21 cellular contexts compared by ENCODE assay signal in the genomic region with DNA sequence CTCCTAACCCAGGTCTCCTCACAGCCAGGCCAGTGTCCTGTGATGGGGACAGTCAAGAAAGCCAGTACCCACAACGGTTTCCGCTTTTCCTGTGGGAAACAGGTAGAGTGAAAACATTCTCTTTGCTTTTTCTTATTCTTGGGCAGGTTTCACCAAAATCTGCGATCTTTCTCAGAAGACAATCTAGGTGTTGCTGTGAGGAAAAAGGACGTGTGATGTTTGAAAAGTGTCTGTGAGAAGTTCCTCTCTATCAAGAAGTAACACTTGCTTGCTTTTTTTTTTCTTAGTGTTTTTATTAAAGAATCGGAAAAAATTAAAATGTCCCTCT. TPM values are rescaled to one million over a fixed set of nuclear protein-coding genes. Genes with fewer than 3 reads are reported as not detected.
DNase-seq lines count a peak whose midpoint lies in the region; ATAC-seq and TF ChIP-seq lines count a peak whose summit lies in the region.
"Had no signal": no experiment of that assay in that cellular context is flagged by ENCODE, and none has a peak within 500 bp of the region (broad histone marks: within the 10 kb centered on the region; RNA-seq: fewer than 3 reads in every experiment).

No MANE protein-coding gene starts in this region.

- POLR2A ChIA-PET in HCT116 (lab: Charles Lee), result no interaction called here

- no peak overlapping the region for H3K4me3 ChIP-seq in CD4-positive, CD25-positive, alpha-beta regulatory T cell (ENCODE audit: low read depth, low read length)
- H3K4me3 ChIP-seq in HCT116 (replicated peaks in 1 of 2; ENCODE audit: low read depth in 1 of 2, low read length in 2 of 2) (no peak overlapping the region), breast epithelium (no peak overlapping the region)
- H3K4me3 ChIP-seq: BLaER1 treated with 17β-estradiol and CSF1 and Interleukin-3, amounts not matched to agents 10 nM and 100 nM; SJSA1 had no signal

- H3K27me3 ChIP-seq in CD4-positive, CD25-positive, alpha-beta regulatory T cell (ENCODE audit: control insufficient read depth, insufficient read depth, low read length), result no peaks in the 10 kb centered on the region
- no peaks in the 10 kb centered on the region for H3K27me3 ChIP-seq in HCT116 (ENCODE audit: insufficient read depth, low read length)
- no peaks in the 10 kb centered on the region for H3K27me3 ChIP-seq in breast epithelium
- H3K27me3 ChIP-seq: BLaER1 treated with 17β-estradiol and CSF1 and Interleukin-3, amounts not matched to agents 10 nM and 100 nM had no signal

- no peak overlapping the region for H3K9ac ChIP-seq in HCT116 (ENCODE audit: low read length)
- H3K9ac ChIP-seq: BLaER1 treated with 17β-estradiol and CSF1 and Interleukin-3, amounts not matched to agents 10 nM and 100 nM had no signal

- CTCF ChIA-PET in HCT116 (lab: Charles Lee), result no interaction called here

- RAD21 ChIA-PET in HCT116 (lab: Charles Lee; ENCODE audit: low non-redundant PET in 1 of 2, low total read pairs in 2 of 2, uncharacterized antibody in 2 of 2, unreplicated experiment in 2 of 2), result no interaction called here

- H3K9me3 ChIP-seq in CD4-positive, CD25-positive, alpha-beta regulatory T cell (ENCODE audit: control insufficient read depth in 2 of 2, low read length in 2 of 2), result no peaks in the 10 kb centered on the region
- peaks cover 0 to 4% of the 10 kb centered on the region in 2 experiments; a peak in 1 of 4 replicates for H3K9me3 ChIP-seq in HCT116 (ENCODE audit: control insufficient read depth in 1 of 2, insufficient read depth in 1 of 2, low read depth in 1 of 2, low read length in 2 of 2)
- H3K9me3 ChIP-seq in breast epithelium, result no peaks in the 10 kb centered on the region

- no peaks in the 10 kb centered on the region for H3K79me2 ChIP-seq in HCT116 (ENCODE audit: insufficient read depth, low read length)

- H3K27ac Mint-ChIP-seq in T-helper 2 cell treated with Interferon-gamma antibody and Interleukin-4, amounts not matched to agents 5 μg/mL and 100 μg/mL, for 36 hours, result peak overlapping the region; percentile 31
- peak overlapping the region; percentile 82 to 92 (median 88) for H3K27ac Mint-ChIP-seq in CD4-positive, CD25-positive, alpha-beta regulatory T cell
- peak overlapping the region; percentile 93 to 99 (median 96) for H3K27ac Mint-ChIP-seq in immature natural killer cell
- H3K27ac Mint-ChIP-seq: HFFc6, IgD-negative memory B cell had no signal

- H3K4me3 Mint-ChIP-seq in T-helper 2 cell treated with Interferon-gamma antibody and Interleukin-4, amounts not matched to agents 5 μg/mL and 100 μg/mL, for 36 hours, result no peak overlapping the region
- peak overlapping the region in 3 of 4 donors; percentile 46 to 61 (median 60) for H3K4me3 Mint-ChIP-seq in CD4-positive, CD25-positive, alpha-beta regulatory T cell
- H3K4me3 Mint-ChIP-seq in immature natural killer cell, result peak overlapping the region; percentile 46 to 84 (median 64)
- H3K4me3 Mint-ChIP-seq: HFFc6, IgD-negative memory B cell had no signal

- no peaks in the 10 kb centered on the region for H4K20me1 ChIP-seq in HCT116 (ENCODE audit: insufficient read depth)
- H4K20me1 ChIP-seq: BLaER1 treated with 17β-estradiol and CSF1 and Interleukin-3, amounts not matched to agents 10 nM and 100 nM had no signal

- TF ChIP-seq CTCF in HCT116 (IDR thresholded peaks at IDR 0.05 in 2 of 3, conservative IDR thresholded peaks at IDR 0.05 in 1 of 3; ENCODE audit: borderline replicate concordance in 1 of 3, insufficient read depth in 1 of 3, low read depth in 2 of 3, low read length in 2 of 3) (no peak), breast epithelium (IDR thresholded peaks at IDR 0.05) (no peak)

- H3K9me2 ChIP-seq in HCT116 (ENCODE audit: insufficient read depth), result no peaks in the 10 kb centered on the region

- peaks cover 66% of the 10 kb centered on the region for H3K4me1 Mint-ChIP-seq in T-helper 2 cell treated with Interferon-gamma antibody and Interleukin-4, amounts not matched to agents 5 μg/mL and 100 μg/mL, for 36 hours (ENCODE audit: low read depth)
- peaks cover 5 to 67% (median 32%) of the 10 kb centered on the region in 4 donors for H3K4me1 Mint-ChIP-seq in CD4-positive, CD25-positive, alpha-beta regulatory T cell
- peaks cover 96 to 97% of the 10 kb centered on the region in 2 donors for H3K4me1 Mint-ChIP-seq in immature natural killer cell

- H3K4me1 ChIP-seq in CD4-positive, CD25-positive, alpha-beta regulatory T cell (ENCODE audit: control insufficient read depth, insufficient read depth, low read length, poor library complexity, severe bottlenecking), result peaks cover 28% of the 10 kb centered on the region
- peaks cover 23 to 45% of the 10 kb centered on the region in 2 experiments for H3K4me1 ChIP-seq in HCT116 (ENCODE audit: control insufficient read depth in 1 of 2, insufficient read depth in 2 of 2, low read length in 2 of 2)
- H3K4me1 ChIP-seq in breast epithelium, result no peaks in the 10 kb centered on the region
- H3K4me1 ChIP-seq: SJSA1 had no signal

- no peak for ATAC-seq in CD4-positive, CD25-positive, alpha-beta regulatory T cell (ENCODE audit: low read depth in 2 of 2)
- ATAC-seq in HCT116 (no peak), GM19397 (IDR thresholded peaks at IDR 0.05; ENCODE audit: unreplicated experiment) (no peak)
- ATAC-seq: Right ventricle myocardium inferior had no signal

- H3K27ac ChIP-seq in CD4-positive, CD25-positive, alpha-beta regulatory T cell (ENCODE audit: insufficient read depth, low read length, poor library complexity, severe bottlenecking), result no peak overlapping the region
- H3K27ac ChIP-seq in HCT116 (ENCODE audit: low read depth, low read length) (no peak overlapping the region), breast epithelium (no peak overlapping the region)
- H3K27ac ChIP-seq: BLaER1 treated with 17β-estradiol and CSF1 and Interleukin-3, amounts not matched to agents 10 nM and 100 nM; SJSA1 had no signal

- H2AFZ ChIP-seq in HCT116 (ENCODE audit: low read depth, low read length, poor library complexity, severe bottlenecking), result no peak overlapping the region

- H3K9me3 Mint-ChIP-seq in T-helper 2 cell treated with Interferon-gamma antibody and Interleukin-4, amounts not matched to agents 5 μg/mL and 100 μg/mL, for 36 hours, result no peaks in the 10 kb centered on the region
- no peaks in the 10 kb centered on the region for H3K9me3 Mint-ChIP-seq in CD4-positive, CD25-positive, alpha-beta regulatory T cell
- H3K9me3 Mint-ChIP-seq in immature natural killer cell, result no peaks in the 10 kb centered on the region
- H3K9me3 Mint-ChIP-seq: IgD-negative memory B cell had no signal

- H3K4me2 ChIP-seq in HCT116 (ENCODE audit: low read length), result peak overlapping the region; percentile 41

- no peaks in the 10 kb centered on the region for H3K36me3 Mint-ChIP-seq in T-helper 2 cell treated with Interferon-gamma antibody and Interleukin-4, amounts not matched to agents 5 μg/mL and 100 μg/mL, for 36 hours (ENCODE audit: low read depth)
- H3K36me3 Mint-ChIP-seq in CD4-positive, CD25-positive, alpha-beta regulatory T cell, result no peaks in the 10 kb centered on the region
- H3K36me3 Mint-ChIP-seq in immature natural killer cell, result peaks cover 0 to 7% (median 4%) of the 10 kb centered on the region in 3 donors
- H3K36me3 Mint-ChIP-seq: IgD-negative memory B cell had no signal

- H3K27me3 Mint-ChIP-seq in T-helper 2 cell treated with Interferon-gamma antibody and Interleukin-4, amounts not matched to agents 5 μg/mL and 100 μg/mL, for 36 hours (ENCODE audit: low read depth), result no peaks in the 10 kb centered on the region
- no peaks in the 10 kb centered on the region for H3K27me3 Mint-ChIP-seq in CD4-positive, CD25-positive, alpha-beta regulatory T cell
- H3K27me3 Mint-ChIP-seq in immature natural killer cell (ENCODE audit: low read depth in 3 of 3), result peaks cover 17 to 40% (median 25%) of the 10 kb centered on the region in 3 donors

- TF ChIP-seq RAD21 in HCT116 (IDR thresholded peaks at IDR 0.05; ENCODE audit: low read depth), result no peak

- H3K36me3 ChIP-seq in CD4-positive, CD25-positive, alpha-beta regulatory T cell (ENCODE audit: control insufficient read depth, insufficient read depth, low read length), result no peaks in the 10 kb centered on the region
- H3K36me3 ChIP-seq in HCT116 (ENCODE audit: control insufficient read depth in 1 of 2, insufficient read depth in 2 of 2, low read length in 2 of 2), result no peaks in the 10 kb centered on the region
- no peaks in the 10 kb centered on the region for H3K36me3 ChIP-seq in breast epithelium
- H3K36me3 ChIP-seq: BLaER1 treated with 17β-estradiol and CSF1 and Interleukin-3, amounts not matched to agents 10 nM and 100 nM; SJSA1 had no signal

- BruUV-seq in HCT116 (replicated peaks; lab: Mats Ljungman, UMichigan), result no TSS peak

- intact Hi-C loops in HCT116 (cut with micrococcal nuclease) (no loop called here), breast epithelium (cut with DNase I; ENCODE audit: low total_unique reads) (no loop called here)

- no peak for DNase-seq in T-helper 2 cell treated with Interferon-gamma antibody and Interleukin-4, amounts not matched to agents 5 μg/mL and 100 μg/mL, for 36 hours (ENCODE audit: low spot score)
- DNase-seq in T-helper 2 cell (no peak), HCT116 (ENCODE audit: low read depth, low spot score) (no peak), immature natural killer cell (peak; percentile 62 to 65 (median 64)), breast epithelium (ENCODE audit: low spot score in 2 of 2) (no peak)
- DNase-seq in CD4-positive, CD25-positive, alpha-beta regulatory T cell, result peak in 1 of 3 donors; percentile 34
- no peak for DNase-seq in activated CD4-positive, CD25-positive, alpha-beta regulatory T cell (lab: John Stamatoyannopoulos, UW)
- DNase-seq: 8988T, DMS79, H7, HFFc6, NCI-H1694, NCI-H2081, NCI-H2171, NCI-H524 treated with DMSO at 0.1 percent for 48 hours, NCI-H82 had no signal

- TF ChIP-seq POLR2A in HCT116 (IDR thresholded peaks at IDR 0.05; ENCODE audit: borderline replicate concordance, extremely low read depth, insufficient read depth, insufficient read length), result no peak
- TF ChIP-seq POLR2A in breast epithelium (IDR thresholded peaks at IDR 0.05), result no peak

RNA-seq across cellular contexts. Expression of a gene that starts 9.2 kb away (rescaled TPM):
- total RNA-seq in CD4-positive, CD25-positive, alpha-beta regulatory T cell, result 197 TPM
- 100 to 1,000 TPM; 160 to 189 (median 163) TPM for polyA plus RNA-seq in CD4-positive, CD25-positive, alpha-beta regulatory T cell
- 0.30 TPM for total RNA-seq in HCT116 (2021; ENCODE audit: unreplicated experiment)
- polyA plus RNA-seq in HCT116 (2012), result 0.20 and 0.21 TPM in 2 replicates
- polyA plus RNA-seq in immature natural killer cell, result 1,000 to 10,000 TPM in 1 of 3 donors, 100 to 1,000 TPM in 2; 863 to 2,762 (median 893) TPM
- total RNA-seq in breast epithelium, result 1 to 10 TPM in 1 of 3 donors, under 1 TPM in 2; 0.15 to 1.3 (median 0.98) TPM
- total RNA-seq: HFFc6, SJSA1 had no signal

RNA-seq across cellular contexts. Expression of a gene that starts 29.1 kb away (rescaled TPM):
- total RNA-seq in CD4-positive, CD25-positive, alpha-beta regulatory T cell, result 13.6 TPM
- 1 to 10 TPM; 1.6 to 2.4 (median 2.1) TPM for polyA plus RNA-seq in CD4-positive, CD25-positive, alpha-beta regulatory T cell
- total RNA-seq in HCT116 (2021; ENCODE audit: unreplicated experiment), result 15.2 TPM
- 9.4 and 13.4 TPM in 2 replicates for polyA plus RNA-seq in HCT116 (2012)
- 1 to 10 TPM in 2 of 3 donors, not detected in 1; 1.5 to 1.8 TPM for polyA plus RNA-seq in immature natural killer cell
- 1 to 10 TPM; 2.2 to 3.6 (median 3.5) TPM for total RNA-seq in breast epithelium

RNA-seq across cellular contexts. Expression of a gene that starts 49.4 kb away (rescaled TPM):
- total RNA-seq in CD4-positive, CD25-positive, alpha-beta regulatory T cell, result 1.5 TPM
- polyA plus RNA-seq in CD4-positive, CD25-positive, alpha-beta regulatory T cell, result under 1 TPM; 0.10 to 0.18 (median 0.14) TPM
- total RNA-seq in HCT116 (2021; ENCODE audit: unreplicated experiment) (0.39 TPM), breast epithelium (under 1 TPM in 1 of 3 donors, not detected in 2; 0.88 TPM)
- 0.27 and 0.31 TPM in 2 replicates for polyA plus RNA-seq in HCT116 (2012)
- polyA plus RNA-seq in immature natural killer cell, result under 1 TPM in 2 of 3 donors, not detected in 1; 0.28 to 0.52 TPM
- total RNA-seq: H7, HFFc6, Right ventricle myocardium inferior, SJSA1 had no signal
- polyA plus RNA-seq: IgD-negative memory B cell had no signal

RNA-seq across cellular contexts. Expression of a gene that starts 53.4 kb away (rescaled TPM):
- total RNA-seq in CD4-positive, CD25-positive, alpha-beta regulatory T cell, result 4.3 TPM
- polyA plus RNA-seq in CD4-positive, CD25-positive, alpha-beta regulatory T cell, result 1 to 10 TPM; 2.5 to 4.4 (median 3.6) TPM
- total RNA-seq in HCT116 (2021; ENCODE audit: unreplicated experiment) (not detected), breast epithelium (not detected)
- 0.04 TPM in 1 of 2 replicates, not detected in the other for polyA plus RNA-seq in HCT116 (2012)
- polyA plus RNA-seq in immature natural killer cell, result not detected
- total RNA-seq: HFFc6, Right ventricle myocardium inferior, SJSA1 had no signal

Comparison
In these comparisons a context has a peak if more than half of its experiments do, and no peak if none do; other contexts are left out.
1. DNase-seq: peak in immature natural killer cell (3 of 3); none in T-helper 2 cell treated with Interferon-gamma antibody and Interleukin-4, amounts not matched to agents 5 μg/mL and 100 μg/mL, for 36 hours (single experiment), T-helper 2 cell (0 of 5), HCT116 (single experiment), activated CD4-positive, CD25-positive, alpha-beta regulatory T cell (0 of 4) and breast epithelium (0 of 2).
2. H3K27ac Mint-ChIP-seq: peak in every context shown above with its lines; median percentile 96 in immature natural killer cell; 88 in CD4-positive, CD25-positive, alpha-beta regulatory T cell; 31 in T-helper 2 cell treated with Interferon-gamma antibody and Interleukin-4, amounts not matched to agents 5 μg/mL and 100 μg/mL, for 36 hours.
3. RNA of a gene that starts 9.2 kb away (total RNA-seq): 197 TPM in CD4-positive, CD25-positive, alpha-beta regulatory T cell (single experiment); 0.15 to 1.3 TPM in breast epithelium and 0.30 TPM in HCT116 (single experiment); every median in the first group is over 10 times any median in the second.